ENCODE assay signal across 10 cellular contexts in the genomic region with DNA sequence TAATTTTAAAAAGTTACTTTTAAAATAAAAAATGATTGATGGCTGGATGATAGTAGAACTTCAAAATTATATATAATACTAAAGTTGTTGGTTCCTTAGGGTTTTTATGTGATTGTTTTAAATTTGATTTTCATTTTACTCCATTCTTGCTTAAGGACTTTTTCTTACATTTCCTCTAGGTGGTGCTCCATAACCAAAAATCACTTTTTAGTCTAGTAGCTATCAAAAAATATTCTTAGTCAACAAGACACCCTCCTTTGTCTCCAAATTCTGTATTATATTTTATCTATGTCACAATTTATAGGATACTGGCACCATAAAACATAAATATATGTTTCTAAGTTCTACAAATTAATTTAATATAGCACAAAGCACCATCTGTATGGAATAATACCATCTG.
A peak's percentile ranks its signal among the peaks of the same experiment; 100 is the strongest.
DNase-seq lines count a peak whose midpoint lies in the region; ATAC-seq and TF ChIP-seq lines count a peak whose summit lies in the region.
"Had no signal": no experiment of that assay in that cellular context is flagged by ENCODE, and none has a peak within 500 bp of the region (broad histone marks: within the 10 kb centered on the region; RNA-seq: fewer than 3 reads in every experiment).

No MANE protein-coding gene starts in this region.

- H3K27ac Mint-ChIP-seq in activated CD4-positive, alpha-beta memory T cell treated with anti-CD3 and anti-CD28 coated beads for 36 hours, result no peak overlapping the region
- no peak overlapping the region for H3K27ac Mint-ChIP-seq in activated T-helper 17 cell treated with anti-CD3 and anti-CD28 coated beads, Interleukin-2, amount 50 U/mL, for 72 hours

- H3K36me3 Mint-ChIP-seq in activated CD4-positive, alpha-beta memory T cell treated with anti-CD3 and anti-CD28 coated beads for 36 hours, result no peaks in the 10 kb centered on the region
- H3K36me3 Mint-ChIP-seq in activated T-helper 17 cell treated with anti-CD3 and anti-CD28 coated beads, Interleukin-2, amount 50 U/mL, for 72 hours (ENCODE audit: low read depth), result no peaks in the 10 kb centered on the region

- ATAC-seq in GM21717 (IDR thresholded peaks at IDR 0.05; ENCODE audit: unreplicated experiment) (peak; percentile 49), Panc1 (no peak), upper lobe of right lung (no peak), HG02588 (IDR thresholded peaks at IDR 0.05; ENCODE audit: unreplicated experiment) (no peak)
- ATAC-seq in activated T-helper 17 cell treated with anti-CD3 and anti-CD28 coated beads, Interleukin-2, amount 50 U/mL, for 72 hours (replicated peaks), result no peak

- no peak overlapping the region for H3K27ac ChIP-seq in Panc1 (ENCODE audit: low read length)
- H3K27ac ChIP-seq in upper lobe of right lung, result no peak overlapping the region
- H3K27ac ChIP-seq: epithelial cell of prostate, HL-60 had no signal

- CTCF ChIA-PET in Panc1 (lab: Charles Lee), result interaction anchor here (0.6 to 0.7 kb wide), 2 partner anchors 500 to 1758 kb away, joined by 3 read pairs; no protein-coding TSS in a partner anchor
- CTCF ChIA-PET in activated CD4-positive, alpha-beta memory T cell treated with anti-CD3 and anti-CD28 coated beads for 36 hours (lab: Charles Lee), result interaction anchor here (1.2 to 2.8 kb wide), 3 partner anchors 68 to 501 kb away, joined by 3 to 13 read pairs (median 7); no protein-coding TSS in a partner anchor

- no peaks in the 10 kb centered on the region for H3K36me3 ChIP-seq in Panc1 (ENCODE audit: control insufficient read depth, insufficient read depth, low read length)
- no peaks in the 10 kb centered on the region for H3K36me3 ChIP-seq in upper lobe of right lung

- H3K4me1 Mint-ChIP-seq in activated CD4-positive, alpha-beta memory T cell treated with anti-CD3 and anti-CD28 coated beads for 36 hours (ENCODE audit: low read depth), result no peaks in the 10 kb centered on the region
- no peaks in the 10 kb centered on the region for H3K4me1 Mint-ChIP-seq in activated T-helper 17 cell treated with anti-CD3 and anti-CD28 coated beads, Interleukin-2, amount 50 U/mL, for 72 hours

- no peaks in the 10 kb centered on the region for H3K27me3 ChIP-seq in Panc1 (ENCODE audit: control insufficient read depth, insufficient read depth, low read length)
- H3K27me3 ChIP-seq in upper lobe of right lung, result no peaks in the 10 kb centered on the region

- in situ Hi-C loops in Panc1 (cut with HindIII; ENCODE audit: low pct_unique_long_range_greater_than_20kb, low sequenced_read_pairs), result no loop called here

- H3K9me3 Mint-ChIP-seq in activated CD4-positive, alpha-beta memory T cell treated with anti-CD3 and anti-CD28 coated beads for 36 hours, result no peaks in the 10 kb centered on the region
- H3K9me3 Mint-ChIP-seq in activated T-helper 17 cell treated with anti-CD3 and anti-CD28 coated beads, Interleukin-2, amount 50 U/mL, for 72 hours, result no peaks in the 10 kb centered on the region

- intact Hi-C loops in Panc1 (cut with micrococcal nuclease; ENCODE audit: unreplicated experiment), result loop anchor here (5.0 to 10.0 kb wide), 3 partner anchors 240 to 498 kb away; no protein-coding TSS in a partner anchor
- intact Hi-C loops in upper lobe of right lung (cut with DNase I), result no loop called here
- intact Hi-C loops in activated CD4-positive, alpha-beta memory T cell treated with anti-CD3 and anti-CD28 coated beads for 36 hours (cut with micrococcal nuclease), result loop anchor here (2.0 to 10.0 kb wide), 3 partner anchors 244 to 498 kb away; no protein-coding TSS in a partner anchor

- no peak overlapping the region for H3K4me3 Mint-ChIP-seq in activated CD4-positive, alpha-beta memory T cell treated with anti-CD3 and anti-CD28 coated beads for 36 hours
- H3K4me3 Mint-ChIP-seq in activated T-helper 17 cell treated with anti-CD3 and anti-CD28 coated beads, Interleukin-2, amount 50 U/mL, for 72 hours, result no peak overlapping the region

- H3K4me3 ChIP-seq in Panc1 (ENCODE audit: low read depth in 2 of 2, low read length in 2 of 2) (no peak overlapping the region), foreskin fibroblast (ENCODE audit: low read depth in 1 of 2, low read length in 2 of 2) (no peak overlapping the region), upper lobe of right lung (no peak overlapping the region)

- no peaks in the 10 kb centered on the region for H3K27me3 Mint-ChIP-seq in activated CD4-positive, alpha-beta memory T cell treated with anti-CD3 and anti-CD28 coated beads for 36 hours
- H3K27me3 Mint-ChIP-seq in activated T-helper 17 cell treated with anti-CD3 and anti-CD28 coated beads, Interleukin-2, amount 50 U/mL, for 72 hours, result no peaks in the 10 kb centered on the region

- TF ChIP-seq CTCF in Panc1 (IDR thresholded peaks at IDR 0.05), result peak; percentile 31; the same call in 1 of the 2 replicates
- TF ChIP-seq CTCF in foreskin fibroblast (IDR thresholded peaks at IDR 0.05; ENCODE audit: low read depth, low read length), result peak; percentile 6
- TF ChIP-seq CTCF in upper lobe of right lung (IDR thresholded peaks at IDR 0.05), result peak; percentile 43

- DNase-seq in CD1c-positive myeloid dendritic cell (ENCODE audit: extremely low spot score), result peak; percentile 30
- peak; percentile 10 for DNase-seq in Panc1 (ENCODE audit: low read depth, low spot score)
- DNase-seq in foreskin fibroblast, result peak in 1 of 2 donors; percentile 24
- DNase-seq in upper lobe of right lung, result no peak
- no peak for DNase-seq in activated CD4-positive, alpha-beta memory T cell treated with anti-CD3 and anti-CD28 coated beads for 36 hours

- POLR2A ChIA-PET in Panc1 (lab: Charles Lee), result no interaction called here
- POLR2A ChIA-PET in activated CD4-positive, alpha-beta memory T cell treated with anti-CD3 and anti-CD28 coated beads for 36 hours (lab: Charles Lee), result no interaction called here

- BruUV-seq in Panc1 (replicated peaks; lab: Mats Ljungman, UMichigan), result no TSS peak

- H3K4me1 ChIP-seq in Panc1 (ENCODE audit: control insufficient read depth, insufficient read depth, low read length), result no peaks in the 10 kb centered on the region
- H3K4me1 ChIP-seq in upper lobe of right lung, result no peaks in the 10 kb centered on the region

- H3K9me3 ChIP-seq in Panc1 (ENCODE audit: control insufficient read depth, insufficient read depth, low read depth, low read length), result no peaks in the 10 kb centered on the region
- H3K9me3 ChIP-seq in upper lobe of right lung, result no peaks in the 10 kb centered on the region

Comparison
In these comparisons a context has a peak if more than half of its experiments do, and no peak if none do; other contexts are left out.
1. DNase-seq: peak in CD1c-positive myeloid dendritic cell (single experiment) and Panc1 (single experiment); none in upper lobe of right lung (single experiment) and activated CD4-positive, alpha-beta memory T cell treated with anti-CD3 and anti-CD28 coated beads for 36 hours (single experiment).
2. Peak in every context shown above with its lines, with median percentiles within 50 percentile points of each other: CTCF ChIP-seq.